17 cellular contexts compared by ENCODE assay signal in the genomic region with DNA sequence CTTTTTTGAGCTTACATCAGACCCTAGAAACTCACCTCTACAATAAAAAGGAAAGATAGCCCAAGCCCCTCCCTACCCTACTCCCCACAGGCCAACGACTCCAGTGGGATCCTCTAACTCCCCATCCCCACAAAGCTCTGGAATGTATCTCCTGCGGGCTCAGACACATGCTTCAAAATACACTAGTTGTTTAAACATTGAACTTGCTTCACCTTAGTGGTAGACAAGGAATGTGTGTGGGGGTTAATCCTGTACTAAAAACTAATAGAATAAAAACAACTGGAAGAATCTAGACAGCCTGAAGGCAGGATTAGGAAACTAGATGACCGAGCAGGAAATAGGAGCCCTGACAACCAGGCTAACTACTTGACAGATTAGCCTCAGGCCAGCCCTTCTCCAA.
A peak's percentile ranks its signal among the peaks of the same experiment; 100 is the strongest.
DNase-seq lines count a peak whose midpoint lies in the region; ATAC-seq, FAIRE-seq and TF ChIP-seq lines count a peak whose summit lies in the region.
"Had no signal": no experiment of that assay in that cellular context is flagged by ENCODE, and none has a peak within 500 bp of the region (broad histone marks: within the 10 kb centered on the region; RNA-seq: fewer than 3 reads in every experiment).

No MANE protein-coding gene starts in this region.

- H3K9me3 ChIP-seq in HepG2 (ENCODE audit: low read length) (no peaks in the 10 kb centered on the region), right lobe of liver (no peaks in the 10 kb centered on the region), breast epithelium (no peaks in the 10 kb centered on the region)

- intact Hi-C loops in HepG2 (cut with micrococcal nuclease; ENCODE audit: unreplicated experiment) (no loop called here), right lobe of liver (cut with DNase I) (no loop called here), breast epithelium (cut with DNase I; ENCODE audit: low total_unique reads) (no loop called here), Right ventricle myocardium inferior (cut with DNase I) (no loop called here)

- BruUV-seq in HepG2 (replicated peaks; lab: Mats Ljungman, UMichigan), result no TSS peak

- peaks cover 18% of the 10 kb centered on the region for H3K4me1 ChIP-seq in HepG2 (ENCODE audit: insufficient read depth, low read length)
- H3K4me1 ChIP-seq in right lobe of liver, result no peaks in the 10 kb centered on the region
- H3K4me1 ChIP-seq in breast epithelium, result no peaks in the 10 kb centered on the region

- FAIRE-seq in HepG2 (lab: Jason Lieb, UNC), result no peak

- H3K36me3 ChIP-seq in HepG2 (replicated peaks in 1 of 2; ENCODE audit: control insufficient read depth in 1 of 2, insufficient read depth in 2 of 2, low read length in 2 of 2) (no peaks in the 10 kb centered on the region), right lobe of liver (no peaks in the 10 kb centered on the region), breast epithelium (no peaks in the 10 kb centered on the region), kidney epithelial cell (ENCODE audit: control insufficient read depth, insufficient read depth, low read length) (no peaks in the 10 kb centered on the region)

- no peaks in the 10 kb centered on the region for H3K79me2 ChIP-seq in HepG2 (ENCODE audit: insufficient read depth, low read length)

- H3K27ac ChIP-seq in HepG2 (ENCODE audit: extremely low read length, insufficient read depth, low read length) (no peak overlapping the region), right lobe of liver (no peak overlapping the region), breast epithelium (peak overlapping the region; percentile 30 to 34)
- H3K27ac ChIP-seq: 22Rv1 had no signal

- no peaks in the 10 kb centered on the region for H3K27me3 Mint-ChIP-seq in glutamatergic neuron (ENCODE audit: unreplicated experiment)
- peaks cover 3% of the 10 kb centered on the region for H3K27me3 Mint-ChIP-seq in nephron progenitor cell (ENCODE audit: low read depth, poor library complexity)

- H4K20me1 ChIP-seq in HepG2 (ENCODE audit: insufficient read depth, low read length), result no peaks in the 10 kb centered on the region

- H3K4me3 ChIP-seq in HepG2 (replicated peaks in 1 of 3; ENCODE audit: insufficient read depth in 1 of 3, low read depth in 2 of 3, low read length in 3 of 3), result no peak overlapping the region
- no peak overlapping the region for H3K4me3 ChIP-seq in right lobe of liver
- H3K4me3 ChIP-seq in breast epithelium, result no peak overlapping the region
- no peak overlapping the region for H3K4me3 ChIP-seq in kidney epithelial cell (ENCODE audit: low read depth, low read length)

- peak; percentile 16 for DNase-seq in HepG2 (ENCODE audit: low spot score)
- no peak for DNase-seq in right lobe of liver
- DNase-seq in breast epithelium (ENCODE audit: low spot score in 2 of 2), result peak in 1 of 2 donors; percentile 46
- peak; percentile 64 for DNase-seq in kidney epithelial cell (ENCODE audit: low read depth)
- DNase-seq in SK-N-DZ (ENCODE audit: low spot score), result no peak
- no peak for DNase-seq in Right ventricle myocardium inferior (ENCODE audit: missing footprints)
- no peak for DNase-seq in glutamatergic neuron
- no peak for DNase-seq in nephron progenitor cell
- DNase-seq: H7, IMR-90, Kasumi-1, MV-4-11, NCI-H146, NCI-H2081 treated with DMSO at 0.1 percent for 48 hours, NCI-H524 treated with DMSO at 0.1 percent for 48 hours, Right ventricle myocardium superior had no signal

- H3K36me3 Mint-ChIP-seq in glutamatergic neuron (ENCODE audit: unreplicated experiment) (no peaks in the 10 kb centered on the region), nephron progenitor cell (ENCODE audit: low read depth) (no peaks in the 10 kb centered on the region)

- no peak overlapping the region for H2AFZ ChIP-seq in HepG2 (ENCODE audit: low read length)

- POLR2A ChIA-PET in HepG2 (lab: Yijun Ruan, JAX), result no interaction called here

- H3K4me3 Mint-ChIP-seq in glutamatergic neuron (ENCODE audit: unreplicated experiment) (no peak overlapping the region), nephron progenitor cell (no peak overlapping the region)

- 3% methylated on average over 3 of the region's 3 CpGs for WGBS in HepG2 (ENCODE audit: low lambda C conversion rate)
- WGBS in right lobe of liver (ENCODE audit: insufficient coverage, low coverage, low lambda C conversion rate, missing lambda C conversion rate), result 40% methylated on average over 3 of the region's 3 CpGs

- no peaks in the 10 kb centered on the region for H3K27me3 ChIP-seq in HepG2 (ENCODE audit: control insufficient read depth in 1 of 2, insufficient read depth in 2 of 2, low read length in 2 of 2)
- H3K27me3 ChIP-seq in right lobe of liver, result no peaks in the 10 kb centered on the region
- no peaks in the 10 kb centered on the region for H3K27me3 ChIP-seq in breast epithelium
- no peaks in the 10 kb centered on the region for H3K27me3 ChIP-seq in kidney epithelial cell (ENCODE audit: control insufficient read depth, insufficient read depth, low read length)

- CTCF ChIA-PET in HepG2 (lab: Yijun Ruan, JAX; ENCODE audit: low intra/inter-chr PET ratio, low total read pairs), result no interaction called here

- TF ChIP-seq CTCF in HepG2 (CRISPR knock-in tag; IDR thresholded peaks at IDR 0.05) (no peak), right lobe of liver (IDR thresholded peaks at IDR 0.05) (no peak), breast epithelium (IDR thresholded peaks at IDR 0.05) (no peak), kidney epithelial cell (IDR thresholded peaks at IDR 0.05; ENCODE audit: insufficient read depth, low read length, poor library complexity, severe bottlenecking) (no peak), glutamatergic neuron (IDR thresholded peaks at IDR 0.05; ENCODE audit: partially characterized antibody, unreplicated experiment) (no peak), nephron progenitor cell (IDR thresholded peaks at IDR 0.05) (no peak)

- H3K9ac ChIP-seq in HepG2 (ENCODE audit: insufficient read depth, low read depth, low read length), result no peak overlapping the region

- in situ Hi-C loops in HepG2 (cut with HindIII; ENCODE audit: extremely low pct_ligation_motif_present, low pct_unique_long_range_greater_than_20kb), result no loop called here

- no peaks in the 10 kb centered on the region for H3K4me1 Mint-ChIP-seq in glutamatergic neuron (ENCODE audit: low read depth, unreplicated experiment)
- H3K4me1 Mint-ChIP-seq in nephron progenitor cell, result peaks cover 17% of the 10 kb centered on the region

- no peak overlapping the region for H3K27ac Mint-ChIP-seq in glutamatergic neuron (ENCODE audit: unreplicated experiment)
- H3K27ac Mint-ChIP-seq in nephron progenitor cell, result no peak overlapping the region

- TF ChIP-seq POLR2A in HepG2 (IDR thresholded peaks at IDR 0.05; ENCODE audit: insufficient read depth in 1 of 2, low read depth in 2 of 2, low read length in 2 of 2) (no peak), right lobe of liver (IDR thresholded peaks at IDR 0.05) (no peak), breast epithelium (IDR thresholded peaks at IDR 0.05) (no peak)

- TF ChIP-seq EP300 in HepG2 (IDR thresholded peaks at IDR 0.05; ENCODE audit: low read depth in 2 of 2, low read length in 2 of 2) (no peak), HepG2 (CRISPR knock-in tag; IDR thresholded peaks at IDR 0.05; ENCODE audit: borderline replicate concordance) (no peak)

- TF ChIP-seq RAD21 in HepG2 (CRISPR knock-in tag; IDR thresholded peaks at IDR 0.05), result no peak

- H3K4me2 ChIP-seq in HepG2 (ENCODE audit: low read depth, low read length), result peak overlapping the region; percentile 8; the same call in 1 of the 2 replicates

- ATAC-seq in HepG2 (peak; percentile 74), right lobe of liver (no peak), Right ventricle myocardium inferior (no peak)

- H3K9me3 Mint-ChIP-seq in glutamatergic neuron (ENCODE audit: unreplicated experiment) (peaks cover 2% of the 10 kb centered on the region), nephron progenitor cell (no peaks in the 10 kb centered on the region)

TF ChIP-seq in HepG2, 621 proteins besides CTCF, POLR2A, EP300 and RAD21 (continues in another document):
- TF ChIP-seq SUZ12 (IDR thresholded peaks at IDR 0.05; ENCODE audit: low read depth, low read length) (no peak), CBX2 (IDR thresholded peaks at IDR 0.05; ENCODE audit: low read depth, low read length) (no peak), CBX2 (CRISPR knock-in tag; IDR thresholded peaks at IDR 0.05; ENCODE audit: low read depth) (no peak), SMC3 (IDR thresholded peaks at IDR 0.05; ENCODE audit: low read length) (no peak), ZNF776 (CRISPR knock-in tag; IDR thresholded peaks at IDR 0.05) (no peak), ETV6 (CRISPR knock-in tag; conservative IDR thresholded peaks at IDR 0.05) (no peak), KDM1A (CRISPR knock-in tag; IDR thresholded peaks at IDR 0.05) (no peak), ZBTB3 (CRISPR knock-in tag; IDR thresholded peaks at IDR 0.05; ENCODE audit: borderline replicate concordance, low read depth) (no peak)
- TF ChIP-seq, protein P1, sequence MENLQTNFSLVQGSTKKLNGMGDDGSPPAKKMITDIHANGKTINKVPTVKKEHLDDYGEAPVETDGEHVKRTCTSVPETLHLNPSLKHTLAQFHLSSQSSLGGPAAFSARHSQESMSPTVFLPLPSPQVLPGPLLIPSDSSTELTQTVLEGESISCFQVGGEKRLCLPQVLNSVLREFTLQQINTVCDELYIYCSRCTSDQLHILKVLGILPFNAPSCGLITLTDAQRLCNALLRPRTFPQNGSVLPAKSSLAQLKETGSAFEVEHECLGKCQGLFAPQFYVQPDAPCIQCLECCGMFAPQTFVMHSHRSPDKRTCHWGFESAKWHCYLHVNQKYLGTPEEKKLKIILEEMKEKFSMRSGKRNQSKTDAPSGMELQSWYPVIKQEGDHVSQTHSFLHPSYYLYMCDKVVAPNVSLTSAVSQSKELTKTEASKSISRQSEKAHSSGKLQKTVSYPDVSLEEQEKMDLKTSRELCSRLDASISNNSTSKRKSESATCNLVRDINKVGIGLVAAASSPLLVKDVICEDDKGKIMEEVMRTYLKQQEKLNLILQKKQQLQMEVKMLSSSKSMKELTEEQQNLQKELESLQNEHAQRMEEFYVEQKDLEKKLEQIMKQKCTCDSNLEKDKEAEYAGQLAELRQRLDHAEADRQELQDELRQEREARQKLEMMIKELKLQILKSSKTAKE (CRISPR knock-in tag; IDR thresholded peaks at IDR 0.05; ENCODE audit: borderline replicate concordance), result no peak
- TF ChIP-seq, protein P2, sequence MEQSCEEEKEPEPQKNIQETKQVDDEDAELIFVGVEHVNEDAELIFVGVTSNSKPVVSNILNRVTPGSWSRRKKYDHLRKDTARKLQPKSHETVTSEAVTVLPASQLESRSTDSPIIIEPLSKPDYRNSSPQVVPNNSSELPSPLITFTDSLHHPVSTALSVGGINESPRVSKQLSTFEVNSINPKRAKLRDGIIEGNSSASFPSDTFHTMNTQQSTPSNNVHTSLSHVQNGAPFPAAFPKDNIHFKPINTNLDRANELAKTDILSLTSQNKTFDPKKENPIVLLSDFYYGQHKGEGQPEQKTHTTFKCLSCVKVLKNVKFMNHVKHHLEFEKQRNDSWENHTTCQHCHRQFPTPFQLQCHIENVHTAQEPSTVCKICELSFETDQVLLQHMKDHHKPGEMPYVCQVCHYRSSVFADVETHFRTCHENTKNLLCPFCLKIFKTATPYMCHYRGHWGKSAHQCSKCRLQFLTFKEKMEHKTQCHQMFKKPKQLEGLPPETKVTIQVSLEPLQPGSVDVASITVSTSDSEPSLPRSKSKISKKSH (CRISPR knock-in tag; IDR thresholded peaks at IDR 0.05; ENCODE audit: borderline replicate concordance), result no peak

Comparison
In these comparisons a context has a peak if more than half of its experiments do, and no peak if none do; other contexts are left out.
1. DNase-seq: peak in HepG2 (single experiment) and kidney epithelial cell (single experiment); none in right lobe of liver (0 of 3), SK-N-DZ (single experiment), Right ventricle myocardium inferior (single experiment), glutamatergic neuron (single experiment) and nephron progenitor cell (single experiment).
2. H3K27ac ChIP-seq: peak in breast epithelium (2 of 2); none in HepG2 (single experiment) and right lobe of liver (0 of 3).